Comparison of ENCODE assay signal across 8 cellular contexts in the genomic region with DNA sequence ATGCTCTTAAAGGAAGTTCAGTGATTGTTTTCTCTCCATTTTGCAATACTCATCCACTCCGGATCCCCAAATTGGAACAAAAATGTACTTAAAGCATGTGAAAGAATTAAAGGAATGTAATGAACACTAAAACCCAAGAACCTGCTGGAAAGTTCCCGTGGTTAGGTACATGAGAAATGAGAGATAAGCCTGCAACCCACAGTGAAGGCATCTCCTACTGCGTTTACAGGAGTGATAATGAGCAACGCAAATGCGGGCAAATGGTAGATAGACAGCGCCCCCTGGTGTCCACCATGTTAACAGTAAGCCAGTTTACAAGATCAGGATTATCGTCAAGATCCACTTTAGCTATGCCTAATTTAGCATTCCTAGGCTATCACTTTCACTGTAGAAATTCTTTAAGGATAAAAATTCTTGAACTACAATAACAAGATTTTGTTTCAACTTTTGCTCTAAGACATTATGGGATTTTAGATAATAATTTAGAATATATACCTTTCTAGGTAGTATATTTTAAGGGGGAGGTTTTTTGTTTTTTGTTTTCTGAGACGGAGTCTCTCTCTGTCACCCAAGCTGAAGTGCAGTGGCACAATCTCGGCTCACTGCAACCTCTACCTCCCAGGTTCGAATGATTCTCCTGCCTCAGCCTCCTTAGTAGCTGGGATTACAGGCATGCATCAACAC. TPM values are rescaled to one million over a fixed set of nuclear protein-coding genes. Genes with fewer than 3 reads are reported as not detected.
DNase-seq lines count a peak whose midpoint lies in the region; ATAC-seq, FAIRE-seq and TF ChIP-seq lines count a peak whose summit lies in the region.

No MANE protein-coding gene starts in this region.

- H3K27me3 ChIP-seq in pancreas (no peaks in the 10 kb centered on the region), tibial nerve (no peaks in the 10 kb centered on the region)

- H3K9me3 ChIP-seq in pancreas: no peaks in the 10 kb centered on the region
- H3K9me3 ChIP-seq in tibial nerve: no peaks in the 10 kb centered on the region

- DNase-seq in COLO668 (lab: John Stamatoyannopoulos, UW; ENCODE audit: unreplicated experiment) (peak; percentile 82), NCI-H1092 (lab: John Stamatoyannopoulos, UW) (peak; percentile 70), SK-N-DZ (ENCODE audit: low spot score) (peak; percentile 67), germinal center (ENCODE audit: low spot score) (peak; percentile 72), pancreas (peak; percentile 65 to 92 (median 78)), tibial nerve (ENCODE audit: low spot score in 2 of 2) (peak; percentile 88 to 98)
- peak; percentile 86 for DNase-seq in activated naive CD4-positive, alpha-beta T cell treated with Interleukin-2 at 50 U/mL for 16 hours

- intact Hi-C loops in pancreas (cut with DNase I): loop anchor here in 2 of 3 donors (5.0 to 10.0 kb wide), 3 partner anchors 247 to 277 kb away; no protein-coding TSS in a partner anchor

- WGBS in pancreas, 2 donors: 20 to 23% methylated on average over 10 of the region's 10 CpGs
- WGBS in tibial nerve, 2 donors: 25 to 29% methylated on average over 10 of the region's 10 CpGs

- TF ChIP-seq EP300 in tibial nerve (IDR thresholded peaks at IDR 0.05): peak in 1 of 2 donors; percentile 50

- TF ChIP-seq CTCF in pancreas (IDR thresholded peaks at IDR 0.05) (peak; percentile 74 to 87 (median 82)), tibial nerve (IDR thresholded peaks at IDR 0.05) (peak; percentile 74 to 92 (median 88))

- no peak overlapping the region for H3K4me3 ChIP-seq in pancreas
- no peak overlapping the region for H3K4me3 ChIP-seq in tibial nerve

- peaks cover 1 to 6% (median 3%) of the 10 kb centered on the region in 3 donors for H3K36me3 ChIP-seq in pancreas
- peaks cover 0 to 52% (median 0%) of the 10 kb centered on the region in 3 donors for H3K36me3 ChIP-seq in tibial nerve

- TF ChIP-seq POLR2A in tibial nerve (IDR thresholded peaks at IDR 0.05): no peak

- peak; percentile 50 for ATAC-seq in GM21825 (IDR thresholded peaks at IDR 0.05; ENCODE audit: unreplicated experiment)
- peak; percentile 80 to 98 (median 96) for ATAC-seq in pancreas

- peak; percentile 83 for FAIRE-seq in pancreas (lab: Jason Lieb, UNC)

- H3K4me1 ChIP-seq in pancreas (no peaks in the 10 kb centered on the region), tibial nerve (peaks cover 0 to 11% (median 0%) of the 10 kb centered on the region in 4 donors)

- H3K27ac ChIP-seq in pancreas: peak overlapping the region in 1 of 4 donors; percentile 8
- H3K27ac ChIP-seq in tibial nerve: peak overlapping the region in 2 of 4 donors; percentile 19 to 31

RNA-seq across cellular contexts. Expression of gene ALG9, which starts 29.9 kb away (rescaled TPM):
- polyA plus RNA-seq in SK-N-DZ (2014; cell fraction: cytosol; rRNA removed): 22.9 and 24.7 TPM in 2 replicates
- 19.3 and 30.8 TPM in 2 replicates for polyA plus RNA-seq in SK-N-DZ (2014; cell fraction: nucleus; rRNA removed)
- total RNA-seq in pancreas (10 to 100 TPM; 15.7 to 25.7 (median 21.8) TPM), tibial nerve (10 to 100 TPM; 26.7 to 35.1 (median 30.6) TPM)
- polyA plus RNA-seq in pancreas: 10 to 100 TPM; 19.8 to 37.0 TPM

RNA-seq across cellular contexts. Expression of gene FDXACB1, which starts 37.5 kb away (rescaled TPM):
- 0.99 and 2.0 TPM in 2 replicates for polyA plus RNA-seq in SK-N-DZ (2014; cell fraction: cytosol; rRNA removed)
- 1.6 and 1.7 TPM in 2 replicates for polyA plus RNA-seq in SK-N-DZ (2014; cell fraction: nucleus; rRNA removed)
- total RNA-seq in pancreas (1 to 10 TPM in 3 of 6 donors, under 1 TPM in 3; 0.51 to 1.2 (median 1.1) TPM), tibial nerve (1 to 10 TPM; 1.1 to 3.0 (median 1.7) TPM)
- 1 to 10 TPM; 1.6 to 2.1 TPM for polyA plus RNA-seq in pancreas

RNA-seq across cellular contexts. Expression of gene CFAP68, which starts 37.8 kb away (rescaled TPM):
- polyA plus RNA-seq in SK-N-DZ (2014; cell fraction: cytosol; rRNA removed): 16.2 and 17.6 TPM in 2 replicates
- polyA plus RNA-seq in SK-N-DZ (2014; cell fraction: nucleus; rRNA removed): 27.3 and 28.7 TPM in 2 replicates
- 10 to 100 TPM; 14.3 to 24.9 (median 16.0) TPM for total RNA-seq in pancreas
- polyA plus RNA-seq in pancreas: 10 to 100 TPM; 25.0 to 26.9 TPM
- 10 to 100 TPM; 25.3 to 29.3 (median 28.1) TPM for total RNA-seq in tibial nerve
